Comparison of ENCODE assay signal across 10 cellular contexts in the genomic region with DNA sequence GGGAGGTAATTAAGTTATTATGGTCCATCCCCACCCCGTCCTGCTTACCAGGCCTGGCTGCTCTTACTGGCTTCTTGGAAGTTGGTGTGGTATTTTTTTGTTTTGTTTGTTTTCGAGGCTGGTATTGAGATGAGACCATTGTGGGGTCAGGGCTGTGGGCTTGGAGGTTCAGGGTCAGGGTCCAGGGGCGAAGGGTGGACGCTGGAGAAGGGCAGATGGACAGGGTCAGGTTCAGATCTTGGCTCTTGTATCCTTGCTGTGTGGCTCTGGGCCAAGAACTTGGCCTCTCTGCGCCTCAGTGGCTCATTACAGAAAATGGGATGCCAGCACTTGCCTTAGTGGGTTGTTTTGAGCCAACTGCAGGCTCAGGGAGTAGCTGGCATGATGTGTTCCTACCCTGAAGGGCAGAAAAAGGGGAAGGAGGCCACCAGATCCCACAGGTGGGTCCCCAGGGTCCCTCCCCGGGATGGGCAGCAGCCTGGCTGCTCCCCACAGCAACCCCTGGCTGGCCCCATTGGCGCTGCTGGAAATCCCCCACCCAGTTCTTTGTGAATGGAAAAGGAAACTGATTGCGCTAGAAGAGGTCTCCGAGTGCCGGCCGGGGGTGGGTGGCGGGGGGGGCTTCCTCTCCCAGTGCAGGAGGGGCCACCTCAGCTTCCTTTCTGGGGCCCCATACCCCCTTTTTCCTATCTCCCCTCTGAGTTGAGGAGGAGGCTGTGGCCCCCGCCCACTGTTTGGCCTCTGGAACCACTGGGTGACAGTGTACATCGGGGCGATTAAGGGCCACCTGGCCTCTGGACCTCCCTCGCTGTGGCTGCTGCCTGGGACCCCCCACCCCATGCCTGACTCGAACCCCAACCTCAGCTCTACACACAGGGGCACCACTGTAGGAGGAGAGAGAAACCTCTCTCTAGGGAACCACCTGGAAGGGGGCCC.
DNase-seq lines count a peak whose midpoint lies in the region; ATAC-seq and TF ChIP-seq lines count a peak whose summit lies in the region.
"Had no signal": no experiment of that assay in that cellular context is flagged by ENCODE, and none has a peak within 500 bp of the region (broad histone marks: within the 10 kb centered on the region; RNA-seq: fewer than 3 reads in every experiment).

No MANE protein-coding gene starts in this region.

- H3K4me1 ChIP-seq in effector memory CD4-positive, alpha-beta T cell (ENCODE audit: control insufficient read depth, insufficient read depth, low read length, poor library complexity, severe bottlenecking), result peaks cover 94% of the 10 kb centered on the region

- TF ChIP-seq CTCF in GM13977 (IDR thresholded peaks at IDR 0.05; ENCODE audit: extremely low read depth, insufficient read depth, missing control alignments), result no peak

- in situ Hi-C loops in GM13977 (cut with MboI; ENCODE audit: low pct_unique_long_range_greater_than_20kb, low sequenced_read_pairs, unreplicated experiment), result no loop called here

- H3K27me3 ChIP-seq in effector memory CD4-positive, alpha-beta T cell (replicated peaks; ENCODE audit: control insufficient read depth, insufficient read depth, low read length, poor library complexity, severe bottlenecking), result no peaks in the 10 kb centered on the region

- peak; percentile 64 for DNase-seq in GM13977 (ENCODE audit: low spot score)
- peak; percentile 61 for DNase-seq in activated CD4-positive, alpha-beta T cell treated with anti-CD3 and anti-CD28 coated beads for 1 hour
- DNase-seq in effector memory CD4-positive, alpha-beta T cell, result peak; percentile 74 to 78 (median 76)
- DNase-seq in stimulated activated CD4-positive, alpha-beta T cell treated with anti-CD3 and anti-CD28 coated beads, Interleukin-15, amount 100 ng/mL, for 24 hours, result peak; percentile 71
- DNase-seq in NCI-H1417 treated with DMSO at 0.1 percent for 48 hours (lab: John Stamatoyannopoulos, UW), result no peak
- no peak for DNase-seq in 8988T

- H3K36me3 ChIP-seq in effector memory CD4-positive, alpha-beta T cell (ENCODE audit: control insufficient read depth, insufficient read depth, low read length), result no peaks in the 10 kb centered on the region

- H3K27ac ChIP-seq in effector memory CD4-positive, alpha-beta T cell (ENCODE audit: insufficient read depth, low read length, poor library complexity, severe bottlenecking), result peak overlapping the region; percentile 100
- H3K27ac ChIP-seq: epithelial cell of prostate had no signal

- H3K9me3 ChIP-seq in effector memory CD4-positive, alpha-beta T cell (ENCODE audit: control insufficient read depth, low read length), result no peaks in the 10 kb centered on the region

- ATAC-seq in GM21423 (IDR thresholded peaks at IDR 0.05; ENCODE audit: unreplicated experiment) (no peak), HG03460 (IDR thresholded peaks at IDR 0.05; ENCODE audit: unreplicated experiment) (no peak)
- ATAC-seq: HCT116 had no signal

- H3K4me3 ChIP-seq in effector memory CD4-positive, alpha-beta T cell (ENCODE audit: insufficient read depth, low read depth, low read length, poor library complexity, severe bottlenecking), result peak overlapping the region; percentile 54

Comparison
In these comparisons a context has a peak if more than half of its experiments do, and no peak if none do; other contexts are left out.
1. DNase-seq: peak in GM13977 (single experiment), activated CD4-positive, alpha-beta T cell treated with anti-CD3 and anti-CD28 coated beads for 1 hour (single experiment), effector memory CD4-positive, alpha-beta T cell (3 of 3) and stimulated activated CD4-positive, alpha-beta T cell treated with anti-CD3 and anti-CD28 coated beads, Interleukin-15, amount 100 ng/mL, for 24 hours (single experiment); none in NCI-H1417 treated with DMSO at 0.1 percent for 48 hours (single experiment) and 8988T (single experiment).